ENCODE assay signal across 21 cellular contexts in the genomic region with DNA sequence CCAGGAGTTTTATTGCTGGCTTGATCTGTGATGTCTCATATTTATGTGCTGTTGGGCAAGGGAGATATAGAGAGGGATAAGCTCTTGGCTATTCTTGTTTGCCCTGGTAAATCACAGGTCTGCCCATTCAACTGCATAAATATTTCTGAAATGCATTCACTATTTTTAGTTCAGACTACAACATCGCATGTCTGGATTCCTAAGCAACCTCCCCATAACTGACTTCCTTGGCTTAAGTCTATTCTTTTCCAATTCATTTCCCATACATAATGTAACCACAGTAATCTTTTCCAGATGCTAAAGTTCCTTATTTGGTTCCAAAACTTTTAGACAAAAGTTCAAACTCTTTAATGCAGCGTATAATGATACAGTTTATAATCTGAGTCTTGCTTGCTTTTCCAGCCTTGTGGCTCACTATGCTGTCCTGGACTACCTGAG.
DNase-seq lines count a peak whose midpoint lies in the region; ATAC-seq, FAIRE-seq and TF ChIP-seq lines count a peak whose summit lies in the region.
"Had no signal": no experiment of that assay in that cellular context is flagged by ENCODE, and none has a peak within 500 bp of the region (broad histone marks: within the 10 kb centered on the region; RNA-seq: fewer than 3 reads in every experiment).

No MANE protein-coding gene starts in this region.

- ATAC-seq in psoas muscle (peak in 3 of 4 donors; percentile 63 to 74 (median 69)), GM21576 (IDR thresholded peaks at IDR 0.05; ENCODE audit: unreplicated experiment) (no peak)
- ATAC-seq: activated T-helper 17 cell treated with anti-CD3 and anti-CD28 coated beads, Interleukin-2, amount 50 U/mL, for 72 hours; GM12878 had no signal

- peak overlapping the region; percentile 92 for H3K27ac ChIP-seq in SJSA1
- peak overlapping the region; percentile 81 for H3K27ac ChIP-seq in psoas muscle
- no peak overlapping the region for H3K27ac ChIP-seq in esophagus muscularis mucosa (replicated peaks in 1 of 4)
- H3K27ac ChIP-seq: ascending aorta, dorsolateral prefrontal cortex, HL-60, KMS-11 had no signal

- H3K4me1 ChIP-seq in SJSA1 (replicated peaks): peaks cover 30% of the 10 kb centered on the region
- H3K4me1 ChIP-seq in psoas muscle: peaks cover 26% of the 10 kb centered on the region
- peaks cover 6 to 16% (median 10%) of the 10 kb centered on the region in 4 donors for H3K4me1 ChIP-seq in esophagus muscularis mucosa
- H3K4me1 ChIP-seq: transverse colon had no signal

- TF ChIP-seq CTCF in fibroblast of mammary gland (conservative IDR thresholded peaks at IDR 0.05; ENCODE audit: control insufficient read depth, insufficient read depth, low read depth, low read length): no peak
- no peak for TF ChIP-seq CTCF in psoas muscle (IDR thresholded peaks at IDR 0.05)
- TF ChIP-seq CTCF in esophagus muscularis mucosa (IDR thresholded peaks at IDR 0.05): no peak

- H3K27me3 ChIP-seq in SJSA1 (replicated peaks) (no peaks in the 10 kb centered on the region), psoas muscle (ENCODE audit: insufficient read depth in 3 of 3, low read length in 2 of 3) (no peaks in the 10 kb centered on the region), esophagus muscularis mucosa (no peaks in the 10 kb centered on the region)
- H3K27me3 ChIP-seq: ascending aorta, dorsolateral prefrontal cortex, sigmoid colon, transverse colon had no signal

- H3K9me3 ChIP-seq in SJSA1 (replicated peaks) (no peaks in the 10 kb centered on the region), psoas muscle (no peaks in the 10 kb centered on the region), esophagus muscularis mucosa (no peaks in the 10 kb centered on the region)
- H3K9me3 ChIP-seq: ascending aorta, sigmoid colon, transverse colon had no signal

- DNase-seq in Daoy (ENCODE audit: low read depth): peak; percentile 65
- DNase-seq in SJSA1 (ENCODE audit: low read depth in 1 of 2, low spot score in 2 of 2): peak in 1 of 2 experiments; percentile 77
- DNase-seq in fibroblast of mammary gland (ENCODE audit: low read depth): peak; percentile 77
- DNase-seq in psoas muscle: no peak
- no peak for DNase-seq in RCC 7860 (ENCODE audit: low spot score)
- no peak for DNase-seq in esophagus muscularis mucosa (ENCODE audit: extremely low spot score)
- no peak for DNase-seq in OCI-M2 (lab: John Stamatoyannopoulos, UW; ENCODE audit: unreplicated experiment)
- DNase-seq: activated CD4-positive, alpha-beta memory T cell treated with anti-CD3 and anti-CD28 coated beads, Interleukin-2, amount 10 ng/mL, durations not matched to agents 7 days and 5 days; DMS79 treated with DMSO at 0.1 percent for 48 hours; dorsolateral prefrontal cortex; foreskin melanocyte; HCEC 1CT; NCI-H1436 treated with DMSO at 0.1 percent for 48 hours; sigmoid colon; transverse colon had no signal

- H3K4me3 ChIP-seq in SJSA1 (no peak overlapping the region), fibroblast of mammary gland (ENCODE audit: control insufficient read depth, low read depth, low read length) (no peak overlapping the region), psoas muscle (no peak overlapping the region), esophagus muscularis mucosa (no peak overlapping the region)
- H3K4me3 ChIP-seq: ascending aorta, dorsolateral prefrontal cortex, GM12878, sigmoid colon, transverse colon had no signal

- no peak for FAIRE-seq in RCC 7860 (lab: Jason Lieb, UNC)
- FAIRE-seq: GM12878 had no signal

- no peak for TF ChIP-seq EP300 in esophagus muscularis mucosa (IDR thresholded peaks at IDR 0.05)

- TF ChIP-seq POLR2A in esophagus muscularis mucosa (IDR thresholded peaks at IDR 0.05; ENCODE audit: low read depth): no peak

- intact Hi-C loops in psoas muscle (cut with DNase I): no loop called here
- intact Hi-C loops in esophagus muscularis mucosa (cut with DNase I): no loop called here

- 18 to 37% (median 33%) methylated on average over 2 of the region's 2 CpGs for WGBS in psoas muscle, 3 donors
- WGBS in esophagus muscularis mucosa: 54% methylated on average over 2 of the region's 2 CpGs

- H3K36me3 ChIP-seq in SJSA1: no peaks in the 10 kb centered on the region
- no peaks in the 10 kb centered on the region for H3K36me3 ChIP-seq in psoas muscle (ENCODE audit: insufficient read depth in 1 of 2, low read depth in 1 of 2)
- no peaks in the 10 kb centered on the region for H3K36me3 ChIP-seq in esophagus muscularis mucosa
- H3K36me3 ChIP-seq: ascending aorta, sigmoid colon, transverse colon had no signal

Comparison
In these comparisons a context has a peak if more than half of its experiments do, and no peak if none do; other contexts are left out.
1. DNase-seq: peak in Daoy (single experiment) and fibroblast of mammary gland (single experiment); none in psoas muscle (0 of 2), RCC 7860 (single experiment), esophagus muscularis mucosa (single experiment) and OCI-M2 (single experiment).
2. H3K27ac ChIP-seq: peak in SJSA1 (single experiment) and psoas muscle (single experiment); none in esophagus muscularis mucosa (0 of 4).